Comparison of ENCODE assay signal across 8 cellular contexts in the genomic region with DNA sequence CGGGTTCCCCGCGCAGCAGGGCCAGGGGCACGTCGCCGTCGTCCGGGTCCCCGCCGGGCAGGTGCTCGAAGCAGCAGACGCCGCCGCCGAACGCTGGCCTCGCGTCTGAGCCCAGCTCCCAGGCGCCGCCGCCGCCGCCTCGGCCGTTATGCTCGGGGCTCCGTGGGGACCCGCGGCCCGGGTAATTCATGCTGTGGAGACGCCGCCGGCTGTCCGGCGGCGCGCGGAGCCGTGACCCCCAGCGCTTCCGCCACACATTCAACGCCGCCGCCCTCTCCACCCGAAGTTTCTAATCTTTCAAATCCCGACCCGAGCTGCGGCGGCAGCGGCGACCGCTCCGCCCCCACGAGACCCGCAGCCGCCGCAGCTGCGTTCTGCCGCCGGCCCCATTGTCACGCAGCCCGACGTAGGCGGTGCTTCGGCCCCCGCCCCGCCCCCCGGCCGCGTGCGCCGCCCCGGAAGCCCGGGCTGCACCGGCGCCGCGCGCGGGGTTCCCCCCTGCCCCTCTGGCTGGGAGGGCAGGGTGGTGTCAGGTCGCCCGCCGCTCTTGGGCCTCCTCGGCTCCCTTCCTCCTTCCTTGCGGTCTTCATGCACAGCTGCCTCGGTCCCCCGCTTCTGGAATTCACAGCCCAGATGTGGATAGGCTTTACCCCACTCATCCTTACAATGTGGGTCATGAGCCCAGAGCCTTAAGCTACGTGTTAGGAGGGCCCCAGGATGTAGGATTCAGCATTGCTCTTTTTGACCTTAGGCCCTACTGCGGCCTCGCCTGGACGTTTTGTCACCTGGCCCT. TPM values are rescaled to one million over a fixed set of nuclear protein-coding genes. Genes with fewer than 3 reads are reported as not detected.
DNase-seq lines count a peak whose midpoint lies in the region; ATAC-seq and TF ChIP-seq lines count a peak whose summit lies in the region.

A gene (minus strand): TSS at position 415 of the 793 bp plus-strand sequence. CDS start 225 bp downstream, at position 190.

- H3K9me3 ChIP-seq in Karpas-422 (ENCODE audit: low read length) (no peaks in the 10 kb centered on the region), SJCRH30 (replicated peaks) (no peaks in the 10 kb centered on the region), neuron (ENCODE audit: low read length) (no peaks in the 10 kb centered on the region)

- no peak for TF ChIP-seq CTCF in foreskin keratinocyte (conservative IDR thresholded peaks at IDR 0.05)
- TF ChIP-seq CTCF in subcutaneous adipose tissue (IDR thresholded peaks at IDR 0.05; ENCODE audit: low read depth), result no peak

- ATAC-seq in GM21786 (IDR thresholded peaks at IDR 0.05; ENCODE audit: unreplicated experiment) (peak; percentile 67), foreskin keratinocyte (peak; percentile 78)

- DNase-seq in Daoy (ENCODE audit: low read depth), result peak; percentile 89
- peak; percentile 97 for DNase-seq in Karpas-422
- DNase-seq in SJCRH30, result peak; percentile 78 to 84
- DNase-seq in activated gamma-delta T cell treated with Interleukin-2 at 50 U/mL for 16 hours, result peak; percentile 81
- DNase-seq in foreskin keratinocyte, result peak; percentile 21 to 47

- peaks cover 16% of the 10 kb centered on the region for H3K36me3 ChIP-seq in Karpas-422 (ENCODE audit: insufficient read depth, low read length)
- 0 out of 2 replicates have a peak, but pooled peaks cover 3% of the 10 kb centered on the region for H3K36me3 ChIP-seq in SJCRH30
- H3K36me3 ChIP-seq in neuron (ENCODE audit: insufficient read depth, low read length), result no peaks in the 10 kb centered on the region

- peak within 1 kb of the TSS; percentile 81 for H3K4me2 ChIP-seq in Karpas-422 (ENCODE audit: low read depth, low read length, poor library complexity, severe bottlenecking)

- peaks cover 55% of the 10 kb centered on the region for H3K79me2 ChIP-seq in Karpas-422 (ENCODE audit: low read length)

- peaks cover 31% of the 10 kb centered on the region for H4K20me1 ChIP-seq in Karpas-422 (ENCODE audit: insufficient read depth, low read depth, low read length)

- H3K9me2 ChIP-seq in Karpas-422 (replicated peaks; ENCODE audit: insufficient read depth, low read length), result no peaks in the 10 kb centered on the region

- H2AFZ ChIP-seq in Karpas-422 (ENCODE audit: low read length), result peak within 1 kb of the TSS; percentile 51
- H2AFZ ChIP-seq in neuron (ENCODE audit: low read depth, low read length), result peak within 1 kb of the TSS; percentile 36

- H3K4me3 ChIP-seq in Karpas-422 (ENCODE audit: low read length), result peak within 1 kb of the TSS; percentile 86
- H3K4me3 ChIP-seq in SJCRH30, result peak within 1 kb of the TSS; percentile 97
- H3K4me3 ChIP-seq in neuron (ENCODE audit: low read length), result peak within 1 kb of the TSS; percentile 66

- H3K27me3 ChIP-seq in Karpas-422 (ENCODE audit: low read length), result no peaks in the 10 kb centered on the region
- no peaks in the 10 kb centered on the region for H3K27me3 ChIP-seq in SJCRH30
- no peaks in the 10 kb centered on the region for H3K27me3 ChIP-seq in foreskin keratinocyte
- no peaks in the 10 kb centered on the region for H3K27me3 ChIP-seq in neuron (ENCODE audit: insufficient read depth, low read length)

- H3K9ac ChIP-seq in Karpas-422 (ENCODE audit: low read length), result peak within 1 kb of the TSS; percentile 89

- H3K4me1 ChIP-seq in Karpas-422 (ENCODE audit: low read length), result peaks cover 40% of the 10 kb centered on the region
- H3K4me1 ChIP-seq in SJCRH30, result peaks cover 5% of the 10 kb centered on the region
- peaks cover 7% of the 10 kb centered on the region for H3K4me1 ChIP-seq in foreskin keratinocyte
- H3K4me1 ChIP-seq in neuron (ENCODE audit: insufficient read depth, low read length), result peaks cover 20% of the 10 kb centered on the region

- peak within 1 kb of the TSS; percentile 74 for H3K27ac ChIP-seq in Karpas-422 (ENCODE audit: low read length)
- peak within 1 kb of the TSS; percentile 74 for H3K27ac ChIP-seq in SJCRH30
- no peak within 1 kb of the TSS for H3K27ac ChIP-seq in foreskin keratinocyte

RNA-seq across cellular contexts. Expression of the gene that starts here (rescaled TPM):
- 12.0 and 12.4 TPM in 2 replicates for total RNA-seq in Daoy (2014; rRNA removed; shearing (Covaris generic))
- total RNA-seq in Karpas-422 (2014; rRNA removed; shearing (Covaris generic); ENCODE audit: low replicate concordance), result 66.1 and 127 TPM in 2 replicates
- total RNA-seq in SJCRH30 (2014; rRNA removed; shearing (Covaris generic)), result 34.0 and 41.3 TPM in 2 replicates
- total RNA-seq in foreskin keratinocyte (9.7 and 13.4 TPM in 2 replicates), subcutaneous adipose tissue (10 to 100 TPM; 26.1 to 35.7 (median 27.0) TPM)
- 2.4 and 2.5 TPM in 2 replicates for polyA plus RNA-seq in foreskin keratinocyte

Comparison
In these comparisons a context has a peak if more than half of its experiments do, and no peak if none do; other contexts are left out.
1. DNase-seq: peak in every context shown above with its lines; median percentile 97 in Karpas-422; 89 in Daoy; 81 in SJCRH30; 81 in activated gamma-delta T cell treated with Interleukin-2 at 50 U/mL for 16 hours; 34 in foreskin keratinocyte.